Comparison of ENCODE assay signal across 1 cellular context in genomic region chr10:121631296-121631695, GRCh38.
TF ChIP-seq lines count a peak whose summit lies in the region.

No MANE protein-coding gene starts in this region.

TF ChIP-seq in GM23338, 12 proteins besides CTCF, POLR2A, EP300 and RAD21 (continued from another document):
- no peak for TF ChIP-seq ZNF462 (CRISPR knock-in tag; IDR thresholded peaks at IDR 0.05)
